14 cellular contexts compared by ENCODE assay signal in the genomic region with DNA sequence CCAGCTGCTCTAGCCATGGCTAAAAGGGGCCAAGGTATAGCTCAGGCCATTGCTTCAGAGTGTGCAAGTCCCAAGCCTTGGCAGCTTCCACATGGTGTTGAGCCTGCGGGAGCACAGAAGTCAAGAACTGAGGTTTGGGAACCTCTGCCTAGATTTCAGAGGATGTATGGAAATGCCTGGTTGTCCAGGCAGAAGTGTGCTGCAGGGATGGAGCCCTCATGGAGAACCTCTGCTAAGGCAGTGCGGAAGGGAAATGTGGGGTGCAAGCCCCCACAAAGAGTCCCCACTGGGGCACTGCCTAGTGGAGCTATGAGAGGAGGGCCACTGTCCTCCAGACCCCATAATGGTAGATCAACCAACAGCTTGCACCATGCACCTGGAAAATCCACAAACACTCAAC. TPM values are rescaled to one million over a fixed set of nuclear protein-coding genes. Genes with fewer than 3 reads are reported as not detected.
"Had no signal": no experiment of that assay in that cellular context is flagged by ENCODE, and none has a peak within 500 bp of the region (broad histone marks: within the 10 kb centered on the region; RNA-seq: fewer than 3 reads in every experiment).

No MANE protein-coding gene starts in this region.

RNA-seq across cellular contexts. Expression of a gene that starts 45.9 kb away (rescaled TPM):
- total RNA-seq: dermis blood vessel endothelial cell, dermis microvascular lymphatic vessel endothelial cell, endothelial cell of umbilical vein, epithelial cell of proximal tubule, esophagus mucosa, esophagus muscularis mucosa, esophagus squamous epithelium, fibroblast of lung, fibroblast of villous mesenchyme, gastrocnemius medialis, glomerular endothelial cell, heart right ventricle had no signal
- polyA plus RNA-seq: endothelial cell of umbilical vein, fibroblast of lung, foreskin keratinocyte, heart left ventricle had no signal
